10 cellular contexts compared by ENCODE assay signal in the genomic region with DNA sequence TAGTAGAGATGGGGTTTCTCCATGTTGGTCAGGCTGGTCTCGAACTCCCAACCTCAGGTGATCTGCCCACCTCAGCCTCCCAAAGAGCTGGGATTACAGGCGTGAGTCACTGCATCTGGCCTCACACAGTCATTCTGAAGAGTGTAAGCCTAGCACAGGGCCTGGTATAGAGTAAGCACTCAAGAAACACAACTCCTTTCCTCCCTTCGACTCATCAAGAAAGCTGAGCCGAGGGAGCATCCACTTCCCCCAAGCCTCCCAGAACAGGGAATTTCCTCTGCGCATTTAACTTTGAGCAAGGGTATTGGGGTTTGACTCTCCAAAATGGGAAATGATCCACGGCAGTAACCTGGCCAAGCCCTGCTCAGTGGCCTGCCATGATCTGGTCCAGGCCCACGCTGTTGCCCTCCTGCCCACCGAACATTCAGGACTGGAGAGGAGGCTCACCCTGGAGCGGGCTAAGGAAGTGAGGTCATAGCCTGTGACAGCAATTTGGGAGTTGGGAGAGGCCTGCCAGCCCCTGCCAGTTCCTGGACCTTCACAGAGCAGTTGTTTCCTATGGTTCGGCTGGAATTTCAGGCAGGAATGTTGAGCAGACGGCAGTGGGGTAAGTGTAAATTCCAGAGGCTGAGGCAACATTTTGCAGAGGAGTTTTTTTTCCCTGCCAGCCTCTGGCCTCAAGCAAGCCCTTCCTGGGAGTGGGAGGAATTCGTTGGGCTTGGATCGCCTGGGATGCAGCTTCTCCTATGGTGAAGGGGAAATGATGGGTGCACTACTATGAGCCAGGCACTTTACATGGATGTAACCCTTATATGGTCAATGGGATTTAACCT. TPM values are rescaled to one million over a fixed set of nuclear protein-coding genes. Genes with fewer than 3 reads are reported as not detected.
DNase-seq lines count a peak whose midpoint lies in the region; ATAC-seq and TF ChIP-seq lines count a peak whose summit lies in the region.
"Had no signal": no experiment of that assay in that cellular context is flagged by ENCODE, and none has a peak within 500 bp of the region (broad histone marks: within the 10 kb centered on the region; RNA-seq: fewer than 3 reads in every experiment).

No MANE protein-coding gene starts in this region.

- H3K9me3 ChIP-seq in HCT116 (ENCODE audit: control insufficient read depth in 1 of 2, insufficient read depth in 1 of 2, low read depth in 1 of 2, low read length in 2 of 2) (no peaks in the 10 kb centered on the region), smooth muscle cell (replicated peaks; ENCODE audit: low read depth) (no peaks in the 10 kb centered on the region)

- DNase-seq in HCT116 (ENCODE audit: low read depth, low spot score) (no peak), amniotic stem cell (lab: John Stamatoyannopoulos, UW) (peak; percentile 62), hepatic stellate cell (ENCODE audit: low spot score) (peak; percentile 73), smooth muscle cell (lab: John Stamatoyannopoulos, UW; ENCODE audit: unreplicated experiment) (no peak), midbrain (lab: John Stamatoyannopoulos, UW) (no peak), NCI-H1048 (lab: John Stamatoyannopoulos, UW) (no peak)
- DNase-seq in activated effector memory CD4-positive, alpha-beta T cell treated with Interleukin-2 at 50 U/mL for 16 hours, result no peak
- DNase-seq: stimulated activated CD4-positive, alpha-beta T cell treated with anti-CD3 and anti-CD28 coated beads, Interleukin-4, amount 100 ng/mL, for 24 hours had no signal

- H3K9me2 ChIP-seq in HCT116 (ENCODE audit: insufficient read depth), result no peaks in the 10 kb centered on the region

- H3K27me3 ChIP-seq in HCT116 (ENCODE audit: insufficient read depth, low read length), result no peaks in the 10 kb centered on the region
- no peaks in the 10 kb centered on the region for H3K27me3 ChIP-seq in smooth muscle cell (ENCODE audit: low read depth)

- H3K27ac ChIP-seq in HCT116 (ENCODE audit: low read depth, low read length) (peak overlapping the region; percentile 50), smooth muscle cell (ENCODE audit: low read depth) (peak overlapping the region; percentile 88)

- no peak overlapping the region; the same call in 1 of the 2 replicates for H3K4me2 ChIP-seq in HCT116 (ENCODE audit: low read length)
- H3K4me2 ChIP-seq in smooth muscle cell, result peak overlapping the region; percentile 45

- H3K79me2 ChIP-seq in HCT116 (ENCODE audit: insufficient read depth, low read length), result no peaks in the 10 kb centered on the region
- H3K79me2 ChIP-seq in smooth muscle cell (ENCODE audit: low read depth), result no peaks in the 10 kb centered on the region

- intact Hi-C loops in HCT116 (cut with micrococcal nuclease), result loop anchor here (5.0 kb wide), 2 partner anchors 83 to 97 kb away; no protein-coding TSS in a partner anchor

- H3K9ac ChIP-seq in HCT116 (ENCODE audit: low read length) (peak overlapping the region; percentile 36), smooth muscle cell (ENCODE audit: low read depth) (peak overlapping the region; percentile 37)

- ATAC-seq in HCT116 (peak; percentile 7), HG03460 (IDR thresholded peaks at IDR 0.05; ENCODE audit: unreplicated experiment) (no peak)
- ATAC-seq: activated T-helper 17 cell treated with anti-CD3 and anti-CD28 coated beads, Interleukin-2, amount 50 U/mL, for 72 hours had no signal

- H3F3A ChIP-seq in smooth muscle cell (ENCODE audit: low read depth), result peaks cover 16% of the 10 kb centered on the region

- peaks cover 29 to 30% of the 10 kb centered on the region in 2 experiments for H3K4me1 ChIP-seq in HCT116 (ENCODE audit: control insufficient read depth in 1 of 2, insufficient read depth in 2 of 2, low read length in 2 of 2)
- H3K4me1 ChIP-seq in smooth muscle cell (ENCODE audit: low read depth), result peaks cover 20% of the 10 kb centered on the region

- CTCF ChIA-PET in HCT116 (lab: Charles Lee), result no interaction called here

- TF ChIP-seq CTCF in HCT116 (IDR thresholded peaks at IDR 0.05 in 2 of 3, conservative IDR thresholded peaks at IDR 0.05 in 1 of 3; ENCODE audit: borderline replicate concordance in 1 of 3, insufficient read depth in 1 of 3, low read depth in 2 of 3, low read length in 2 of 3) (no peak), smooth muscle cell (IDR thresholded peaks at IDR 0.05; ENCODE audit: borderline replicate concordance, insufficient read depth, poor library complexity, severe bottlenecking) (no peak)

- H3K36me3 ChIP-seq in HCT116 (ENCODE audit: control insufficient read depth in 1 of 2, insufficient read depth in 2 of 2, low read length in 2 of 2) (no peaks in the 10 kb centered on the region), smooth muscle cell (ENCODE audit: low read depth) (no peaks in the 10 kb centered on the region)

- no peak for TF ChIP-seq RAD21 in HCT116 (IDR thresholded peaks at IDR 0.05; ENCODE audit: low read depth)

- WGBS in smooth muscle cell (ENCODE audit: low lambda C conversion rate), result 28% methylated on average over 13 of the region's 13 CpGs

- no TSS peak for BruUV-seq in HCT116 (replicated peaks; lab: Mats Ljungman, UMichigan)

- TF ChIP-seq POLR2A in HCT116 (IDR thresholded peaks at IDR 0.05; ENCODE audit: borderline replicate concordance, extremely low read depth, insufficient read depth, insufficient read length), result no peak

- POLR2A ChIA-PET in HCT116 (lab: Charles Lee), result interaction anchor here (0.7 to 1.8 kb wide), 4 partner anchors 18 to 131 kb away, joined by 3 to 5 read pairs (median 3); a partner anchor contains a TSS

- no peak overlapping the region for H2AFZ ChIP-seq in HCT116 (ENCODE audit: low read depth, low read length, poor library complexity, severe bottlenecking)
- no peak overlapping the region for H2AFZ ChIP-seq in smooth muscle cell (ENCODE audit: low read depth)

- RAD21 ChIA-PET in HCT116 (lab: Charles Lee; ENCODE audit: low non-redundant PET in 1 of 2, low total read pairs in 2 of 2, uncharacterized antibody in 2 of 2, unreplicated experiment in 2 of 2), result interaction anchor here in 1 of 2 experiments (0.7 kb wide), 1 partner anchor 104 kb away, joined by 3 read pairs; no protein-coding TSS in a partner anchor

- H3K4me3 ChIP-seq in HCT116 (replicated peaks in 1 of 2; ENCODE audit: low read depth in 1 of 2, low read length in 2 of 2), result no peak overlapping the region
- H3K4me3 ChIP-seq in smooth muscle cell, result no peak overlapping the region

- no peaks in the 10 kb centered on the region for H4K20me1 ChIP-seq in HCT116 (ENCODE audit: insufficient read depth)
- H4K20me1 ChIP-seq in smooth muscle cell (ENCODE audit: low read depth), result no peaks in the 10 kb centered on the region

TF ChIP-seq in HCT116, 20 proteins besides CTCF, POLR2A, EP300 and RAD21:
- TF ChIP-seq, protein P1, sequence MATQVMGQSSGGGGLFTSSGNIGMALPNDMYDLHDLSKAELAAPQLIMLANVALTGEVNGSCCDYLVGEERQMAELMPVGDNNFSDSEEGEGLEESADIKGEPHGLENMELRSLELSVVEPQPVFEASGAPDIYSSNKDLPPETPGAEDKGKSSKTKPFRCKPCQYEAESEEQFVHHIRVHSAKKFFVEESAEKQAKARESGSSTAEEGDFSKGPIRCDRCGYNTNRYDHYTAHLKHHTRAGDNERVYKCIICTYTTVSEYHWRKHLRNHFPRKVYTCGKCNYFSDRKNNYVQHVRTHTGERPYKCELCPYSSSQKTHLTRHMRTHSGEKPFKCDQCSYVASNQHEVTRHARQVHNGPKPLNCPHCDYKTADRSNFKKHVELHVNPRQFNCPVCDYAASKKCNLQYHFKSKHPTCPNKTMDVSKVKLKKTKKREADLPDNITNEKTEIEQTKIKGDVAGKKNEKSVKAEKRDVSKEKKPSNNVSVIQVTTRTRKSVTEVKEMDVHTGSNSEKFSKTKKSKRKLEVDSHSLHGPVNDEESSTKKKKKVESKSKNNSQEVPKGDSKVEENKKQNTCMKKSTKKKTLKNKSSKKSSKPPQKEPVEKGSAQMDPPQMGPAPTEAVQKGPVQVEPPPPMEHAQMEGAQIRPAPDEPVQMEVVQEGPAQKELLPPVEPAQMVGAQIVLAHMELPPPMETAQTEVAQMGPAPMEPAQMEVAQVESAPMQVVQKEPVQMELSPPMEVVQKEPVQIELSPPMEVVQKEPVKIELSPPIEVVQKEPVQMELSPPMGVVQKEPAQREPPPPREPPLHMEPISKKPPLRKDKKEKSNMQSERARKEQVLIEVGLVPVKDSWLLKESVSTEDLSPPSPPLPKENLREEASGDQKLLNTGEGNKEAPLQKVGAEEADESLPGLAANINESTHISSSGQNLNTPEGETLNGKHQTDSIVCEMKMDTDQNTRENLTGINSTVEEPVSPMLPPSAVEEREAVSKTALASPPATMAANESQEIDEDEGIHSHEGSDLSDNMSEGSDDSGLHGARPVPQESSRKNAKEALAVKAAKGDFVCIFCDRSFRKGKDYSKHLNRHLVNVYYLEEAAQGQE (IDR thresholded peaks at IDR 0.05; ENCODE audit: low read depth), result no peak
- TF ChIP-seq EZH2phosphoT487 (IDR thresholded peaks at IDR 0.05; ENCODE audit: borderline replicate concordance), result no peak
- no peak for TF ChIP-seq ZFX (IDR thresholded peaks at IDR 0.05)
- TF ChIP-seq SRF (IDR thresholded peaks at IDR 0.05; ENCODE audit: low read depth), result no peak
- TF ChIP-seq CBX3 (IDR thresholded peaks at IDR 0.05; ENCODE audit: low read depth), result no peak

RNA-seq across cellular contexts. Expression of a gene that starts 21.2 kb away (rescaled TPM):
- total RNA-seq in HCT116 (2021; ENCODE audit: unreplicated experiment) (89.2 TPM), smooth muscle cell (21.9 and 25.9 TPM in 2 replicates)
- 54.4 and 57.6 TPM in 2 replicates for polyA plus RNA-seq in HCT116 (2012)
- 20.2 and 27.7 TPM in 2 replicates for polyA plus RNA-seq in smooth muscle cell

Comparison
In these comparisons a context has a peak if more than half of its experiments do, and no peak if none do; other contexts are left out.
1. DNase-seq: peak in amniotic stem cell (single experiment) and hepatic stellate cell (single experiment); none in HCT116 (single experiment), smooth muscle cell (single experiment), activated effector memory CD4-positive, alpha-beta T cell treated with Interleukin-2 at 50 U/mL for 16 hours (single experiment), midbrain (single experiment) and NCI-H1048 (single experiment).